1 cellular context compared by ENCODE assay signal in the genomic region with DNA sequence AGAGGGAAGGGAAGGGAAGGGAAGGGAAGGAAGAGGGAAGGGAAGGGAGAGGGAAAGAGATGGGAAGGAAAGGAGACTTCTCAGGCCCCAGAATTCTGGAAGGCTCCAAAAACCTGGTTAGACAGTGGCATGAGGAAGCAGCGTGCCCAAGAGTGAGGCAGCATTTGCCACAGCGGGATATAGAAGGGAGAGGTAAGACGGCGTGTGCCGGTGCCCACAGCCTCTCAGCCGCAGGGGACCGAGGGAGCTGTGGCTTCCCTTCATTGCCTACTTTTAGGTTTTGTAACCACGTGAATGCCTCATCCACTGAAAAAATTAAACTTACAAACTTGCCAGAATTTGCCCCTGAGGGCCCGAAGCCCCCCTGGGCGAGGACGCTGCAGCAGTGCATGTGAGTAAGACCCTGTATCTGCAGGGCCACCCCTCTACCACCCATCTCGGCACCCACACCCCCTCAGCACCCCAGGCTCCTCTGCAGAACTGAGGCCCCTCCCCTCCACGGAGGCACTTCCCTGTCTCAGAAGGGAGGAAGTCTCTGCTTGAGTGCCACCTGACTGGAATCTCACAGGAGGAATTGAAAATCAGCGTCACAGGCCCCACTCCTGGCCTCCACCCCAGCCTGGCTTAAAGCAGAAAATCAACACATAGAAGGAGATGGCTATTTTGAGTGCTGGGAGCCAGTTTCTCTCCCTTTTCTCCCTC.
TF ChIP-seq lines count a peak whose summit lies in the region.

No MANE protein-coding gene starts in this region.

TF ChIP-seq in K562, 482 proteins besides CTCF, POLR2A, EP300 and RAD21:
- TF ChIP-seq ZNF592 (IDR thresholded peaks at IDR 0.05) (no peak), SPI1 (IDR thresholded peaks at IDR 0.05; ENCODE audit: borderline replicate concordance, low read depth, low read length) (peak; percentile 75; the same call in 1 of the 2 replicates), ZNF561 (CRISPR knock-in tag; conservative IDR thresholded peaks at IDR 0.05) (no peak), ZNF586 (CRISPR knock-in tag; conservative IDR thresholded peaks at IDR 0.05) (no peak)
